In the genomic region with DNA sequence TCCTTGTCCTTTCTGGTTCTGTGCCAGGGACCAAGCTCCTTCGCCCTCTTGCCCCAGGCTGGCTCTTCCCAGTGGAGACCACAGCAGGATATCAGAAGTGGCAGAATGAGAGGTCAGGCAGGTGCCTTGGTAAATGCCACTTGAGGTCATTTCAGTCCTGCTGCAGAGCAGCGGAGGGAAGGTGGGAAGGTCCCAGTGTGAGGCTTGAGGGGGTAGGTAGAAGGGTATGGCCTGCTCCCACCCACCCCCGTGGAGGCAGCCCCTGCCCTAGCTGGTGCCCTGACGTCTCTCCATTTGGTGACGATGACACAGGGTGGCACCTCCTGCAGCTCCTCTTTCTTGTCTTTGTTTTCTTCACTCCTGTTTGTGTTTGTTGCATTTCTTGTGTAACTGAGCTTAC, we compare ENCODE assay signal across 26 cellular contexts.
"Had no signal": no experiment of that assay in that cellular context is flagged by ENCODE, and none has a peak within 500 bp of the region (broad histone marks: within the 10 kb centered on the region; RNA-seq: fewer than 3 reads in every experiment).

No MANE protein-coding gene starts in this region.

- DNase-seq: cerebellar nuclear complex; cortex of kidney; effector memory CD8-positive, alpha-beta T cell; erythroblast; esophagus squamous epithelium; foreskin melanocyte; glutamatergic neuron; hypothalamus; immature natural killer cell; left ventricle myocardium superior; lower lobe of right lung; nucleus accumbens; right cardiac atrium; stimulated activated CD4-positive, alpha-beta T cell treated with anti-CD3 and anti-CD28 coated beads, Interleukin-15, amount 100 ng/mL, for 24 hours; stimulated activated CD4-positive, alpha-beta T cell treated with anti-CD3 and anti-CD28 coated beads, Interleukin-2, amount 100 ng/mL, for 48 hours; stimulated activated naive CD4-positive, alpha-beta T cell treated with Interleukin-2 at 50 U/mL for 16 hours; stomach; testis had no signal

- H3K9me3 ChIP-seq: lower lobe of right lung, psoas muscle, testis had no signal

- H3K4me2 ChIP-seq: neural progenitor cell had no signal

- H3K36me3 ChIP-seq: esophagus squamous epithelium, lower lobe of right lung, neural progenitor cell, stomach, tibial artery had no signal

- H3K4me1 Mint-ChIP-seq: immature natural killer cell had no signal

- H3K4me3 ChIP-seq: esophagus squamous epithelium, lower lobe of right lung, neural progenitor cell, psoas muscle, skin epidermis, stomach, testis, tibial artery had no signal

- FAIRE-seq: endometrium, urothelium cell line had no signal

- H3K27me3 ChIP-seq: neural progenitor cell, testis had no signal

- H2AFZ ChIP-seq: neural progenitor cell had no signal

- H3K9ac ChIP-seq: neural progenitor cell had no signal

- ATAC-seq: effector memory CD8-positive, alpha-beta T cell; left ventricle myocardium superior; lower lobe of right lung; psoas muscle; right cardiac atrium had no signal

- H3K27ac Mint-ChIP-seq: effector memory CD8-positive, alpha-beta T cell; immature natural killer cell; nephron; type B pancreatic cell had no signal

- H3K9me3 Mint-ChIP-seq: effector memory CD8-positive, alpha-beta T cell had no signal

- H3K36me3 Mint-ChIP-seq: immature natural killer cell, type B pancreatic cell had no signal

- H3K4me1 ChIP-seq: esophagus squamous epithelium, lower lobe of right lung, psoas muscle, stomach, testis, tibial artery had no signal

- H3K4me3 Mint-ChIP-seq: effector memory CD8-positive, alpha-beta T cell; immature natural killer cell; nephron; neural progenitor cell; type B pancreatic cell had no signal

- H3K27ac ChIP-seq: esophagus squamous epithelium, lower lobe of right lung, neural progenitor cell, psoas muscle, skin epidermis, stomach, testis, tibial artery had no signal
